19 cellular contexts compared by ENCODE assay signal in the genomic region with DNA sequence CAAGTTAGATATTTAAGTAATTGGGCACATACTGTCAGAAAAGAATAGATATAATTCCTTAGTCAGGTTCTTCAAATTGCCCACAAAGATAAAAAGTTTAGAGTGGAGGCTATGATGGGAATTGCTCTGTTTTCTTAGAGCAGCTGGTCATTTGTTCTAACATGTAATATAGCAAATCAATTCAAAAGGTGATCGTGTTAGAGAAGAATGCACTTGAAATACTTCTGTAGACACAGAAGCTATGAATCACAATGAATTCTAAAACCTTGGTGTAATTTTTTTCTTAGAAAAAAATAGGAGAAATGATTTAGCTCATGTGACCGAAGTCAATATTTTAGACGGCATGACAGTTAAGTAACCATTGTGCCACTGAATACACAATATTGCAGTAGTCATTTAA.
DNase-seq lines count a peak whose midpoint lies in the region; ATAC-seq and TF ChIP-seq lines count a peak whose summit lies in the region.
"Had no signal": no experiment of that assay in that cellular context is flagged by ENCODE, and none has a peak within 500 bp of the region (broad histone marks: within the 10 kb centered on the region; RNA-seq: fewer than 3 reads in every experiment).

No MANE protein-coding gene starts in this region.

- H3K27me3 ChIP-seq in RWPE2 (ENCODE audit: insufficient read depth, poor library complexity, severe bottlenecking): no peaks in the 10 kb centered on the region

- peak; percentile 0 for DNase-seq in DMS53 (lab: John Stamatoyannopoulos, UW)
- DNase-seq in DMS53 treated with DMSO at 0.1 percent for 48 hours (lab: John Stamatoyannopoulos, UW; ENCODE audit: unreplicated experiment): no peak
- DNase-seq in HPDE6-E6E7 (ENCODE audit: extremely low spot score): peak; percentile 33
- no peak for DNase-seq in RWPE2 (ENCODE audit: low spot score)
- peak; percentile 62 for DNase-seq in epithelial cell of esophagus (ENCODE audit: low read depth)
- no peak for DNase-seq in activated CD8-positive, alpha-beta memory T cell treated with anti-CD3 and anti-CD28 coated beads, Interleukin-2, amount 50 U/mL, for 4 hours
- no peak for DNase-seq in activated T-cell treated with anti-CD3 and anti-CD28 coated beads for 4 hours
- DNase-seq in GM13977 (ENCODE audit: low spot score): no peak
- DNase-seq: AML-193; Calu3; CD4-positive, alpha-beta T cell; HFFc6; IMR-90 had no signal

- H3K4me3 ChIP-seq in RWPE2 (ENCODE audit: severe bottlenecking) (no peak overlapping the region), epithelial cell of esophagus (ENCODE audit: low read length) (no peak overlapping the region)
- H3K4me3 ChIP-seq: A549, GM23338, K562 had no signal

- ATAC-seq in RWPE2 (ENCODE audit: low read depth): peak; percentile 48; the same call in 1 of the 3 replicates
- ATAC-seq: A549, GM23338, HCT116, K562 had no signal

- TF ChIP-seq CTCF in RWPE2 (IDR thresholded peaks at IDR 0.05; ENCODE audit: poor library complexity, severe bottlenecking) (no peak), epithelial cell of esophagus (IDR thresholded peaks at IDR 0.05; ENCODE audit: insufficient read depth, low read depth, low read length, missing control alignments) (no peak), GM13977 (IDR thresholded peaks at IDR 0.05; ENCODE audit: extremely low read depth, insufficient read depth, missing control alignments) (no peak)

- H3K4me1 ChIP-seq in RWPE2 (ENCODE audit: insufficient read depth, poor library complexity, severe bottlenecking): no peaks in the 10 kb centered on the region
- H3K4me1 ChIP-seq: A549 had no signal

- in situ Hi-C loops in GM13977 (cut with MboI; ENCODE audit: low pct_unique_long_range_greater_than_20kb, low sequenced_read_pairs, unreplicated experiment): no loop called here

- H3K9me3 ChIP-seq in RWPE2 (ENCODE audit: severe bottlenecking): no peaks in the 10 kb centered on the region

- no peaks in the 10 kb centered on the region for H3K36me3 ChIP-seq in RWPE2 (ENCODE audit: low read depth)

- no peak overlapping the region for H3K27ac ChIP-seq in RWPE2 (ENCODE audit: poor library complexity, severe bottlenecking)
- H3K27ac ChIP-seq: 22Rv1, A549, C4-2B had no signal

Comparison
In these comparisons a context has a peak if more than half of its experiments do, and no peak if none do; other contexts are left out.
1. DNase-seq: peak in DMS53 (single experiment), HPDE6-E6E7 (single experiment) and epithelial cell of esophagus (single experiment); none in DMS53 treated with DMSO at 0.1 percent for 48 hours (single experiment), RWPE2 (single experiment), activated CD8-positive, alpha-beta memory T cell treated with anti-CD3 and anti-CD28 coated beads, Interleukin-2, amount 50 U/mL, for 4 hours (single experiment), activated T-cell treated with anti-CD3 and anti-CD28 coated beads for 4 hours (single experiment) and GM13977 (single experiment).